In the genomic region with DNA sequence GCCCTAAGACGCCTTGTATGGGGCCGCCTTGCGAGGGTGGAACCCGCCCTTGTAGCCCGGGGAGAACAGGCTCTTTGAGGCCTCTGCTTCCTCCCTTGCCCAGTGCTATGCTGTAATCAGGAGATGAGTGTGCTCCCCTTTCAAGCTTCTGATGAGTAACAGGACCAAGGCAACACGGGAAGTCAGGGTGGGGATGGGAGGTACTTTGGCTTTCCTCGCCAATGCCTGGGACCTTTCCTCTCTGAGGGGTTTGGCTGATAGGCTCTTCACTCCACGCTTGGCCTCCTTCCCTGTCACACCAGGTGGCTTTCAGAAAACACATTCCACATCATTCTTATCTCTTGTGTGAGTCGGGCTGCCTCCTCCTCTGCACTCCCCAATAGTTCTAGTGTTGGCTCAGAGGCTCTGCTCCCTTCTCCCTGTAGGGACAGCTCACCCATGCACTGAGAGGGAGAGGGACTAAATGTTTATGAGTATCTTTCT, we compare ENCODE assay signal across 1 cellular context.
A peak's percentile ranks its signal among the peaks of the same experiment; 100 is the strongest.
TF ChIP-seq lines count a peak whose summit lies in the region.

No MANE protein-coding gene starts in this region.

TF ChIP-seq in K562, 482 proteins besides CTCF, POLR2A, EP300 and RAD21 (continued from another document and continues in another):
- TF ChIP-seq, protein P1, sequence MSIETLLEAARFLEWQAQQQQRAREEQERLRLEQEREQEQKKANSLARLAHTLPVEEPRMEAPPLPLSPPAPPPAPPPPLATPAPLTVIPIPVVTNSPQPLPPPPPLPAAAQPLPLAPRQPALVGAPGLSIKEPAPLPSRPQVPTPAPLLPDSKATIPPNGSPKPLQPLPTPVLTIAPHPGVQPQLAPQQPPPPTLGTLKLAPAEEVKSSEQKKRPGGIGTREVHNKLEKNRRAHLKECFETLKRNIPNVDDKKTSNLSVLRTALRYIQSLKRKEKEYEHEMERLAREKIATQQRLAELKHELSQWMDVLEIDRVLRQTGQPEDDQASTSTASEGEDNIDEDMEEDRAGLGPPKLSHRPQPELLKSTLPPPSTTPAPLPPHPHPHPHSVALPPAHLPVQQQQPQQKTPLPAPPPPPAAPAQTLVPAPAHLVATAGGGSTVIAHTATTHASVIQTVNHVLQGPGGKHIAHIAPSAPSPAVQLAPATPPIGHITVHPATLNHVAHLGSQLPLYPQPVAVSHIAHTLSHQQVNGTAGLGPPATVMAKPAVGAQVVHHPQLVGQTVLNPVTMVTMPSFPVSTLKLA (conservative IDR thresholded peaks at IDR 0.05), result peak in 1 of 2 experiments; percentile 68; a peak in 2 of 4 replicates
- TF ChIP-seq ZBTB8A (IDR thresholded peaks at IDR 0.05; ENCODE audit: partially characterized antibody), result no peak
- no peak for TF ChIP-seq ELF4 (CRISPR knock-in tag; IDR thresholded peaks at IDR 0.05)
- TF ChIP-seq, protein P2, sequence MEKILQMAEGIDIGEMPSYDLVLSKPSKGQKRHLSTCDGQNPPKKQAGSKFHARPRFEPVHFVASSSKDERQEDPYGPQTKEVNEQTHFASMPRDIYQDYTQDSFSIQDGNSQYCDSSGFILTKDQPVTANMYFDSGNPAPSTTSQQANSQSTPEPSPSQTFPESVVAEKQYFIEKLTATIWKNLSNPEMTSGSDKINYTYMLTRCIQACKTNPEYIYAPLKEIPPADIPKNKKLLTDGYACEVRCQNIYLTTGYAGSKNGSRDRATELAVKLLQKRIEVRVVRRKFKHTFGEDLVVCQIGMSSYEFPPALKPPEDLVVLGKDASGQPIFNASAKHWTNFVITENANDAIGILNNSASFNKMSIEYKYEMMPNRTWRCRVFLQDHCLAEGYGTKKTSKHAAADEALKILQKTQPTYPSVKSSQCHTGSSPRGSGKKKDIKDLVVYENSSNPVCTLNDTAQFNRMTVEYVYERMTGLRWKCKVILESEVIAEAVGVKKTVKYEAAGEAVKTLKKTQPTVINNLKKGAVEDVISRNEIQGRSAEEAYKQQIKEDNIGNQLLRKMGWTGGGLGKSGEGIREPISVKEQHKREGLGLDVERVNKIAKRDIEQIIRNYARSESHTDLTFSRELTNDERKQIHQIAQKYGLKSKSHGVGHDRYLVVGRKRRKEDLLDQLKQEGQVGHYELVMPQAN (IDR thresholded peaks at IDR 0.05; ENCODE audit: borderline replicate concordance), result no peak
- TF ChIP-seq PHF21A (IDR thresholded peaks at IDR 0.05; ENCODE audit: borderline replicate concordance, low read depth), result 0 out of 2 replicates have a peak, but pooled peaks have one; percentile 22
- no peak for TF ChIP-seq ATF1 (CRISPR knock-in tag; IDR thresholded peaks at IDR 0.05)
- TF ChIP-seq ATF1 (tag; IDR thresholded peaks at IDR 0.05), result peak; percentile 66
- peak; percentile 30 to 43; a peak in 3 of 4 replicates for TF ChIP-seq NRF1 (conservative IDR thresholded peaks at IDR 0.05 in 1 of 2, IDR thresholded peaks at IDR 0.05 in 1 of 2)
- peak; percentile 57 for TF ChIP-seq NFIC (IDR thresholded peaks at IDR 0.05)
- no peak for TF ChIP-seq ZZZ3 (IDR thresholded peaks at IDR 0.05)
- TF ChIP-seq MTA3 (IDR thresholded peaks at IDR 0.05; ENCODE audit: borderline replicate concordance), result peak; percentile 58; the same call in 1 of the 2 replicates
- TF ChIP-seq, protein P3, sequence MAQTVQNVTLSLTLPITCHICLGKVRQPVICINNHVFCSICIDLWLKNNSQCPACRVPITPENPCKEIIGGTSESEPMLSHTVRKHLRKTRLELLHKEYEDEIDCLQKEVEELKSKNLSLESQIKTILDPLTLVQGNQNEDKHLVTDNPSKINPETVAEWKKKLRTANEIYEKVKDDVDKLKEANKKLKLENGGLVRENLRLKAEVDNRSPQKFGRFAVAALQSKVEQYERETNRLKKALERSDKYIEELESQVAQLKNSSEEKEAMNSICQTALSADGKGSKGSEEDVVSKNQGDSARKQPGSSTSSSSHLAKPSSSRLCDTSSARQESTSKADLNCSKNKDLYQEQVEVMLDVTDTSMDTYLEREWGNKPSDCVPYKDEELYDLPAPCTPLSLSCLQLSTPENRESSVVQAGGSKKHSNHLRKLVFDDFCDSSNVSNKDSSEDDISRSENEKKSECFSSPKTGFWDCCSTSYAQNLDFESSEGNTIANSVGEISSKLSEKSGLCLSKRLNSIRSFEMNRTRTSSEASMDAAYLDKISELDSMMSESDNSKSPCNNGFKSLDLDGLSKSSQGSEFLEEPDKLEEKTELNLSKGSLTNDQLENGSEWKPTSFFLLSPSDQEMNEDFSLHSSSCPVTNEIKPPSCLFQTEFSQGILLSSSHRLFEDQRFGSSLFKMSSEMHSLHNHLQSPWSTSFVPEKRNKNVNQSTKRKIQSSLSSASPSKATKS (CRISPR knock-in tag; IDR thresholded peaks at IDR 0.05), result no peak
- no peak for TF ChIP-seq FOXP1 (CRISPR knock-in tag; IDR thresholded peaks at IDR 0.05)
- TF ChIP-seq, protein P4, sequence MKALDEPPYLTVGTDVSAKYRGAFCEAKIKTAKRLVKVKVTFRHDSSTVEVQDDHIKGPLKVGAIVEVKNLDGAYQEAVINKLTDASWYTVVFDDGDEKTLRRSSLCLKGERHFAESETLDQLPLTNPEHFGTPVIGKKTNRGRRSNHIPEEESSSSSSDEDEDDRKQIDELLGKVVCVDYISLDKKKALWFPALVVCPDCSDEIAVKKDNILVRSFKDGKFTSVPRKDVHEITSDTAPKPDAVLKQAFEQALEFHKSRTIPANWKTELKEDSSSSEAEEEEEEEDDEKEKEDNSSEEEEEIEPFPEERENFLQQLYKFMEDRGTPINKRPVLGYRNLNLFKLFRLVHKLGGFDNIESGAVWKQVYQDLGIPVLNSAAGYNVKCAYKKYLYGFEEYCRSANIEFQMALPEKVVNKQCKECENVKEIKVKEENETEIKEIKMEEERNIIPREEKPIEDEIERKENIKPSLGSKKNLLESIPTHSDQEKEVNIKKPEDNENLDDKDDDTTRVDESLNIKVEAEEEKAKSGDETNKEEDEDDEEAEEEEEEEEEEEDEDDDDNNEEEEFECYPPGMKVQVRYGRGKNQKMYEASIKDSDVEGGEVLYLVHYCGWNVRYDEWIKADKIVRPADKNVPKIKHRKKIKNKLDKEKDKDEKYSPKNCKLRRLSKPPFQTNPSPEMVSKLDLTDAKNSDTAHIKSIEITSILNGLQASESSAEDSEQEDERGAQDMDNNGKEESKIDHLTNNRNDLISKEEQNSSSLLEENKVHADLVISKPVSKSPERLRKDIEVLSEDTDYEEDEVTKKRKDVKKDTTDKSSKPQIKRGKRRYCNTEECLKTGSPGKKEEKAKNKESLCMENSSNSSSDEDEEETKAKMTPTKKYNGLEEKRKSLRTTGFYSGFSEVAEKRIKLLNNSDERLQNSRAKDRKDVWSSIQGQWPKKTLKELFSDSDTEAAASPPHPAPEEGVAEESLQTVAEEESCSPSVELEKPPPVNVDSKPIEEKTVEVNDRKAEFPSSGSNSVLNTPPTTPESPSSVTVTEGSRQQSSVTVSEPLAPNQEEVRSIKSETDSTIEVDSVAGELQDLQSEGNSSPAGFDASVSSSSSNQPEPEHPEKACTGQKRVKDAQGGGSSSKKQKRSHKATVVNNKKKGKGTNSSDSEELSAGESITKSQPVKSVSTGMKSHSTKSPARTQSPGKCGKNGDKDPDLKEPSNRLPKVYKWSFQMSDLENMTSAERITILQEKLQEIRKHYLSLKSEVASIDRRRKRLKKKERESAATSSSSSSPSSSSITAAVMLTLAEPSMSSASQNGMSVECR (CRISPR knock-in tag; IDR thresholded peaks at IDR 0.05), result no peak
- peak in 1 of 2 experiments; percentile 72; a peak in 1 of 3 replicates for TF ChIP-seq CBX3 (IDR thresholded peaks at IDR 0.05; ENCODE audit: borderline replicate concordance in 1 of 2, low read length in 2 of 2)
- no peak for TF ChIP-seq ZNF143 (CRISPR knock-in tag; IDR thresholded peaks at IDR 0.05)
- TF ChIP-seq ZNF717 (CRISPR knock-in tag; IDR thresholded peaks at IDR 0.05), result no peak
- TF ChIP-seq, protein P5, sequence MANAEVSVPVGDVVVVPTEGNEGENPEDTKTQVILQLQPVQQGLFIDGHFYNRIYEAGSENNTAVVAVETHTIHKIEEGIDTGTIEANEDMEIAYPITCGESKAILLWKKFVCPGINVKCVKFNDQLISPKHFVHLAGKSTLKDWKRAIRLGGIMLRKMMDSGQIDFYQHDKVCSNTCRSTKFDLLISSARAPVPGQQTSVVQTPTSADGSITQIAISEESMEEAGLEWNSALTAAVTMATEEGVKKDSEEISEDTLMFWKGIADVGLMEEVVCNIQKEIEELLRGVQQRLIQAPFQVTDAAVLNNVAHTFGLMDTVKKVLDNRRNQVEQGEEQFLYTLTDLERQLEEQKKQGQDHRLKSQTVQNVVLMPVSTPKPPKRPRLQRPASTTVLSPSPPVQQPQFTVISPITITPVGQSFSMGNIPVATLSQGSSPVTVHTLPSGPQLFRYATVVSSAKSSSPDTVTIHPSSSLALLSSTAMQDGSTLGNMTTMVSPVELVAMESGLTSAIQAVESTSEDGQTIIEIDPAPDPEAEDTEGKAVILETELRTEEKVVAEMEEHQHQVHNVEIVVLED (CRISPR knock-in tag; IDR thresholded peaks at IDR 0.05), result no peak
- peak; percentile 93 for TF ChIP-seq ZEB2 (IDR thresholded peaks at IDR 0.05)
- TF ChIP-seq, protein P6, sequence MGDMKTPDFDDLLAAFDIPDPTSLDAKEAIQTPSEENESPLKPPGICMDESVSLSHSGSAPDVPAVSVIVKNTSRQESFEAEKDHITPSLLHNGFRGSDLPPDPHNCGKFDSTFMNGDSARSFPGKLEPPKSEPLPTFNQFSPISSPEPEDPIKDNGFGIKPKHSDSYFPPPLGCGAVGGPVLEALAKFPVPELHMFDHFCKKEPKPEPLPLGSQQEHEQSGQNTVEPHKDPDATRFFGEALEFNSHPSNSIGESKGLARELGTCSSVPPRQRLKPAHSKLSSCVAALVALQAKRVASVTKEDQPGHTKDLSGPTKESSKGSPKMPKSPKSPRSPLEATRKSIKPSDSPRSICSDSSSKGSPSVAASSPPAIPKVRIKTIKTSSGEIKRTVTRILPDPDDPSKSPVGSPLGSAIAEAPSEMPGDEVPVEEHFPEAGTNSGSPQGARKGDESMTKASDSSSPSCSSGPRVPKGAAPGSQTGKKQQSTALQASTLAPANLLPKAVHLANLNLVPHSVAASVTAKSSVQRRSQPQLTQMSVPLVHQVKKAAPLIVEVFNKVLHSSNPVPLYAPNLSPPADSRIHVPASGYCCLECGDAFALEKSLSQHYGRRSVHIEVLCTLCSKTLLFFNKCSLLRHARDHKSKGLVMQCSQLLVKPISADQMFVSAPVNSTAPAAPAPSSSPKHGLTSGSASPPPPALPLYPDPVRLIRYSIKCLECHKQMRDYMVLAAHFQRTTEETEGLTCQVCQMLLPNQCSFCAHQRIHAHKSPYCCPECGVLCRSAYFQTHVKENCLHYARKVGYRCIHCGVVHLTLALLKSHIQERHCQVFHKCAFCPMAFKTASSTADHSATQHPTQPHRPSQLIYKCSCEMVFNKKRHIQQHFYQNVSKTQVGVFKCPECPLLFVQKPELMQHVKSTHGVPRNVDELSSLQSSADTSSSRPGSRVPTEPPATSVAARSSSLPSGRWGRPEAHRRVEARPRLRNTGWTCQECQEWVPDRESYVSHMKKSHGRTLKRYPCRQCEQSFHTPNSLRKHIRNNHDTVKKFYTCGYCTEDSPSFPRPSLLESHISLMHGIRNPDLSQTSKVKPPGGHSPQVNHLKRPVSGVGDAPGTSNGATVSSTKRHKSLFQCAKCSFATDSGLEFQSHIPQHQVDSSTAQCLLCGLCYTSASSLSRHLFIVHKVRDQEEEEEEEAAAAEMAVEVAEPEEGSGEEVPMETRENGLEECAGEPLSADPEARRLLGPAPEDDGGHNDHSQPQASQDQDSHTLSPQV (IDR thresholded peaks at IDR 0.05), result peak; percentile 45; the same call in 1 of the 2 replicates
- TF ChIP-seq, protein P7, sequence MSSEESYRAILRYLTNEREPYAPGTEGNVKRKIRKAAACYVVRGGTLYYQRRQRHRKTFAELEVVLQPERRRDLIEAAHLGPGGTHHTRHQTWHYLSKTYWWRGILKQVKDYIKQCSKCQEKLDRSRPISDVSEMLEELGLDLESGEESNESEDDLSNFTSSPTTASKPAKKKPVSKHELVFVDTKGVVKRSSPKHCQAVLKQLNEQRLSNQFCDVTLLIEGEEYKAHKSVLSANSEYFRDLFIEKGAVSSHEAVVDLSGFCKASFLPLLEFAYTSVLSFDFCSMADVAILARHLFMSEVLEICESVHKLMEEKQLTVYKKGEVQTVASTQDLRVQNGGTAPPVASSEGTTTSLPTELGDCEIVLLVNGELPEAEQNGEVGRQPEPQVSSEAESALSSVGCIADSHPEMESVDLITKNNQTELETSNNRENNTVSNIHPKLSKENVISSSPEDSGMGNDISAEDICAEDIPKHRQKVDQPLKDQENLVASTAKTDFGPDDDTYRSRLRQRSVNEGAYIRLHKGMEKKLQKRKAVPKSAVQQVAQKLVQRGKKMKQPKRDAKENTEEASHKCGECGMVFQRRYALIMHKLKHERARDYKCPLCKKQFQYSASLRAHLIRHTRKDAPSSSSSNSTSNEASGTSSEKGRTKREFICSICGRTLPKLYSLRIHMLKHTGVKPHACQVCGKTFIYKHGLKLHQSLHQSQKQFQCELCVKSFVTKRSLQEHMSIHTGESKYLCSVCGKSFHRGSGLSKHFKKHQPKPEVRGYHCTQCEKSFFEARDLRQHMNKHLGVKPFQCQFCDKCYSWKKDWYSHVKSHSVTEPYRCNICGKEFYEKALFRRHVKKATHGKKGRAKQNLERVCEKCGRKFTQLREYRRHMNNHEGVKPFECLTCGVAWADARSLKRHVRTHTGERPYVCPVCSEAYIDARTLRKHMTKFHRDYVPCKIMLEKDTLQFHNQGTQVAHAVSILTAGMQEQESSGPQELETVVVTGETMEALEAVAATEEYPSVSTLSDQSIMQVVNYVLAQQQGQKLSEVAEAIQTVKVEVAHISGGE (CRISPR knock-in tag; IDR thresholded peaks at IDR 0.05), result peak in 1 of 3 experiments; percentile 36; a peak in 1 of 6 replicates
- TF ChIP-seq ETV1 (tag; conservative IDR thresholded peaks at IDR 0.05; ENCODE audit: low read depth), result no peak
- no peak for TF ChIP-seq ZNF766 (CRISPR knock-in tag; conservative IDR thresholded peaks at IDR 0.05)
- TF ChIP-seq, protein P8, sequence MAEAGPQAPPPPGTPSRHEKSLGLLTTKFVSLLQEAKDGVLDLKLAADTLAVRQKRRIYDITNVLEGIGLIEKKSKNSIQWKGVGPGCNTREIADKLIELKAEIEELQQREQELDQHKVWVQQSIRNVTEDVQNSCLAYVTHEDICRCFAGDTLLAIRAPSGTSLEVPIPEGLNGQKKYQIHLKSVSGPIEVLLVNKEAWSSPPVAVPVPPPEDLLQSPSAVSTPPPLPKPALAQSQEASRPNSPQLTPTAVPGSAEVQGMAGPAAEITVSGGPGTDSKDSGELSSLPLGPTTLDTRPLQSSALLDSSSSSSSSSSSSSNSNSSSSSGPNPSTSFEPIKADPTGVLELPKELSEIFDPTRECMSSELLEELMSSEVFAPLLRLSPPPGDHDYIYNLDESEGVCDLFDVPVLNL (CRISPR knock-in tag; IDR thresholded peaks at IDR 0.05; ENCODE audit: low read depth), result no peak
- TF ChIP-seq CEBPG (CRISPR knock-in tag; IDR thresholded peaks at IDR 0.05), result no peak
- TF ChIP-seq CEBPG (tag; conservative IDR thresholded peaks at IDR 0.05 in 1 of 2, IDR thresholded peaks at IDR 0.05 in 1 of 2), result 0 out of 4 replicates have a peak, but pooled peaks of 1 of the 2 experiments have one; percentile 22
- no peak for TF ChIP-seq POLR2H (tag; IDR thresholded peaks at IDR 0.05; ENCODE audit: low read depth)
- TF ChIP-seq SMAD1 (IDR thresholded peaks at IDR 0.05; ENCODE audit: low read depth, low read length, partially characterized antibody), result peak; percentile 76
- peak; percentile 44 for TF ChIP-seq TCF3 (CRISPR knock-in tag; IDR thresholded peaks at IDR 0.05)
- no peak for TF ChIP-seq SNRNP70 (optimal IDR thresholded peaks at IDR 0.05; ENCODE audit: low read depth, low read length)
- peak; percentile 31 for TF ChIP-seq SP2 (IDR thresholded peaks at IDR 0.05; ENCODE audit: extremely low read depth, low read depth, low read length, poor library complexity, severe bottlenecking)
- no peak for TF ChIP-seq XRCC3 (IDR thresholded peaks at IDR 0.05)
- no peak for TF ChIP-seq PTBP1 (IDR thresholded peaks at IDR 0.05; ENCODE audit: low read depth, low read length)
- TF ChIP-seq ZNF165 (CRISPR knock-in tag; IDR thresholded peaks at IDR 0.05; ENCODE audit: borderline replicate concordance), result no peak
- TF ChIP-seq RFX7 (CRISPR knock-in tag; IDR thresholded peaks at IDR 0.05), result no peak
- no peak for TF ChIP-seq ZNF232 (CRISPR knock-in tag; IDR thresholded peaks at IDR 0.05)
- peak; percentile 75; the same call in 1 of the 2 replicates for TF ChIP-seq ARID1B (IDR thresholded peaks at IDR 0.05)
- peak; percentile 36; the same call in 1 of the 2 replicates for TF ChIP-seq RBFOX2 (IDR thresholded peaks at IDR 0.05; ENCODE audit: low read depth, low read length)
